Comparison of ENCODE assay signal across 18 cellular contexts in the genomic region with DNA sequence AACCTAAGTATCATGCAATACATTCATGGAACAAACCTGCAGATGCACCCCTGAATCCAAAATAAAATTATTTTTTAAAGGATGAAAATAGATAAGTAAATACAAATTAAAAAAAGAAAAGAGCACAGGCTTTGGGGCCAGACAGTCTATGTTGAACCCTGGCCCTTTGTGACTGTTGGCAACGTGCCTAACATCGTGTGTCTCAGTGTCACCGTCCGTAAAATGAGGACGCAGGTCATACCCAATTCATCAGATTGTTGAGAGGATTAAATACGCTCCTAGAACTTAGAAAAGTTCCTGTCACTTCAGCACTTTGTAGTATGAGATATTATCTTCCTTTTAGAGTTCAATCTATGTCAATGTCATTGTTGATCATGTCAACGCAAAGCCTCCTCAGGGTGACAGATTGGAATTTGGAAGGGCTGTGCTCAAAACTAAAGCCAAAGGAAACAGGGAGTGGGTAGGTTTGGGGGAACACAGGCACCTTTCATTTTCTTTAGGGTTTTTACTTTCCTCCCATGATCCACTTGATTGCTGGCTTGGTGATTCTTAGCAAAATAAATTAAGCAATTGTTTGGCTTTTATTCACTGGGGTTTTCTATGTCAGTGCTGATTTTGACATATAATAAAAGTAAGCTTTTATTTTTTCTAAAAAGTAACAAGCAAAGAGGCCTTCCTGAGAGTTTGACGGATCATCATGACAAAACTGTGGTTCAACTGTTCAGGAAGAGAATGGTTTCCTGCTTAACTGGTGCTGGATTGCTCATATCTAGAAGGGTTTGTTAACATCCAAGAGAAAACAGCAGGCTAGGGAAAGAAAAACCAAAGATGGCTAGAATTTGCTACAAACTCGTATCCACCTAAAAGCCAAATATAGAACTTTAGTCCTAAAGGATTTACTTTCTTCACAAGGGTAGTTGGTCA. TPM values are rescaled to one million over a fixed set of nuclear protein-coding genes. Genes with fewer than 3 reads are reported as not detected.
DNase-seq lines count a peak whose midpoint lies in the region; ATAC-seq and TF ChIP-seq lines count a peak whose summit lies in the region.
"Had no signal": no experiment of that assay in that cellular context is flagged by ENCODE, and none has a peak within 500 bp of the region (broad histone marks: within the 10 kb centered on the region; RNA-seq: fewer than 3 reads in every experiment).

No MANE protein-coding gene starts in this region.

- DNase-seq in IMR-90: peak; percentile 49
- DNase-seq in PC-3: peak; percentile 60
- no peak for DNase-seq in coronary artery (ENCODE audit: low spot score)
- peak; percentile 38 for DNase-seq in retina
- DNase-seq: endodermal cell; mammary epithelial cell; NCI-H524; nephron progenitor cell; OCI-M1; right cardiac atrium; stimulated activated CD4-positive, alpha-beta T cell treated with anti-CD3 and anti-CD28 coated beads, Interleukin-1b, Interleukin-23, amount 100 ng/mL, for 48 hours had no signal

- peaks cover 8% of the 10 kb centered on the region for H3K4me1 ChIP-seq in IMR-90 (ENCODE audit: control insufficient read depth, insufficient read depth, low read length)
- peaks cover 72% of the 10 kb centered on the region for H3K4me1 ChIP-seq in PC-3 (ENCODE audit: insufficient read depth, low read length)

- POLR2A ChIA-PET in IMR-90 (lab: Charles Lee; ENCODE audit: unreplicated experiment): no interaction called here
- POLR2A ChIA-PET in PC-3 (lab: Charles Lee; ENCODE audit: unreplicated experiment): no interaction called here

- no peak overlapping the region for H4K5ac ChIP-seq in IMR-90 (ENCODE audit: low read depth, low read length)

- H3F3A ChIP-seq in PC-3 (ENCODE audit: low read length, unreplicated experiment): peaks cover 34% of the 10 kb centered on the region

- H3K9me1 ChIP-seq in IMR-90 (ENCODE audit: insufficient read depth, low read length): peaks cover 8% of the 10 kb centered on the region

- no peak overlapping the region for H3K4ac ChIP-seq in IMR-90 (ENCODE audit: low read depth, low read length)

- no peak overlapping the region for H2AK5ac ChIP-seq in IMR-90 (ENCODE audit: low read depth, low read length)

- no peak for TF ChIP-seq RAD21 in IMR-90 (IDR thresholded peaks at IDR 0.05; ENCODE audit: low read length)

- H3K79me2 ChIP-seq in PC-3 (ENCODE audit: low read length): peaks cover 5% of the 10 kb centered on the region; the same call in 1 of the 2 replicates

- no peak overlapping the region for H2AFZ ChIP-seq in IMR-90 (replicated peaks; ENCODE audit: low read length, poor library complexity)
- H2AFZ ChIP-seq in PC-3 (ENCODE audit: low read length): no peak overlapping the region

- H3K79me1 ChIP-seq in IMR-90 (ENCODE audit: low read depth in 1 of 2, low read length in 2 of 2): peaks cover 5 to 13% of the 10 kb centered on the region in 2 experiments; a peak in 3 of 4 replicates

- H3K9me3 ChIP-seq in IMR-90 (ENCODE audit: control insufficient read depth, insufficient read depth, low read length) (no peaks in the 10 kb centered on the region), PC-3 (ENCODE audit: low read length) (peaks cover 14% of the 10 kb centered on the region)

- H4K8ac ChIP-seq in IMR-90 (ENCODE audit: low read depth in 2 of 2, low read length in 2 of 2): no peak overlapping the region

- no peaks in the 10 kb centered on the region for H3K36me3 ChIP-seq in IMR-90 (ENCODE audit: control insufficient read depth, insufficient read depth, low read length)
- peaks cover 9% of the 10 kb centered on the region; the same call in 1 of the 2 replicates for H3K36me3 ChIP-seq in PC-3 (ENCODE audit: low read depth, low read length)

- H4K20me1 ChIP-seq in IMR-90 (ENCODE audit: insufficient read depth, low read length) (no peaks in the 10 kb centered on the region), PC-3 (ENCODE audit: low read length) (no peaks in the 10 kb centered on the region)

- no peak overlapping the region for H2AK9ac ChIP-seq in IMR-90 (replicated peaks; ENCODE audit: low read depth, low read length, poor library complexity)

- no TSS peak for BruUV-seq in IMR-90 (replicated peaks; lab: Mats Ljungman, UMichigan)
- BruUV-seq in PC-3 (replicated peaks; lab: Mats Ljungman, UMichigan): no TSS peak

- dilution Hi-C loops in IMR-90 (cut with HindIII; ENCODE audit: low sequenced_read_pairs, unreplicated experiment): no loop called here

- H3K9ac ChIP-seq in IMR-90 (ENCODE audit: low read depth, low read length): no peak overlapping the region
- peak overlapping the region; percentile 87 for H3K9ac ChIP-seq in PC-3 (ENCODE audit: low read length)
- H3K9ac ChIP-seq: KMS-11 had no signal

- TF ChIP-seq CTCF in IMR-90 (conservative IDR thresholded peaks at IDR 0.05; ENCODE audit: low read depth, low read length): no peak
- no peak for TF ChIP-seq CTCF in PC-3 (conservative IDR thresholded peaks at IDR 0.05; ENCODE audit: low read depth, low read length)
- TF ChIP-seq CTCF in coronary artery (IDR thresholded peaks at IDR 0.05): no peak

- no peak overlapping the region for H2BK5ac ChIP-seq in IMR-90 (ENCODE audit: low read depth, low read length, poor library complexity, severe bottlenecking)

- H2BK15ac ChIP-seq in IMR-90 (ENCODE audit: low read depth, low read length): no peak overlapping the region

- H4K91ac ChIP-seq in IMR-90 (ENCODE audit: insufficient read depth, low read depth, low read length): no peak overlapping the region

- WGBS in IMR-90 (ENCODE audit: extremely low coverage in 2 of 2, insufficient read length in 1 of 2), 2 experiments: 40% methylated on average over 1 of the region's 9 CpGs; no CpG with 5 or more reads in 1 of the 2 experiments

- H3K27ac ChIP-seq in IMR-90 (ENCODE audit: insufficient read depth, low read length) (no peak overlapping the region), PC-3 (ENCODE audit: low read length) (peak overlapping the region; percentile 99), coronary artery (peak overlapping the region; percentile 36 to 79)
- H3K27ac ChIP-seq: KMS-11, SK-N-MC had no signal

- H3K27me3 ChIP-seq in IMR-90 (ENCODE audit: control insufficient read depth, insufficient read depth, low read length): no peaks in the 10 kb centered on the region
- H3K27me3 ChIP-seq in PC-3 (ENCODE audit: low read length): no peaks in the 10 kb centered on the region

- H2BK120ac ChIP-seq in IMR-90 (ENCODE audit: low read depth, low read length): no peak overlapping the region

- no peak overlapping the region for H3K14ac ChIP-seq in IMR-90 (replicated peaks; ENCODE audit: low read depth, low read length)

- H3K18ac ChIP-seq in IMR-90 (ENCODE audit: low read depth, low read length): no peak overlapping the region

- no peak overlapping the region for H3K4me2 ChIP-seq in IMR-90 (ENCODE audit: low read depth, low read length)
- H3K4me2 ChIP-seq in PC-3 (ENCODE audit: low read length): peak overlapping the region; percentile 21
- H3K4me2 ChIP-seq: KMS-11 had no signal

- intact Hi-C loops in IMR-90 (cut with micrococcal nuclease) (no loop called here), PC-3 (cut with micrococcal nuclease) (no loop called here)

- CTCF ChIA-PET in IMR-90 (lab: Yijun Ruan, JAX) (interaction anchor here (1.1 kb wide), 1 partner anchor 29 kb away, joined by 4 read pairs; no protein-coding TSS in a partner anchor), PC-3 (lab: Charles Lee) (no interaction called here)

- TF ChIP-seq POLR2A in IMR-90 (IDR thresholded peaks at IDR 0.05; ENCODE audit: low read depth, low read length): no peak

- H3K4me3 ChIP-seq in IMR-90 (ENCODE audit: insufficient read depth, low read depth, low read length) (no peak overlapping the region), PC-3 (ENCODE audit: low read length) (no peak overlapping the region), coronary artery (no peak overlapping the region)
- H3K4me3 ChIP-seq: SK-N-MC had no signal

- H3K23ac ChIP-seq in IMR-90 (ENCODE audit: low read depth, low read length): no peak overlapping the region

- H3K56ac ChIP-seq in IMR-90 (ENCODE audit: extremely low read depth, insufficient read depth, low read length): no peak overlapping the region

- ATAC-seq in IMR-90 (ENCODE audit: low read depth): no peak
- ATAC-seq in PC-3: no peak
- no peak for ATAC-seq in GM21723 (IDR thresholded peaks at IDR 0.05; ENCODE audit: unreplicated experiment)
- no peak for ATAC-seq in HG03095 (IDR thresholded peaks at IDR 0.05; ENCODE audit: unreplicated experiment)
- ATAC-seq in GM21528 (IDR thresholded peaks at IDR 0.05; ENCODE audit: low FRiP score, unreplicated experiment): no peak
- no peak for ATAC-seq in HG03108 (IDR thresholded peaks at IDR 0.05; ENCODE audit: unreplicated experiment)
- ATAC-seq: activated naive CD4-positive, alpha-beta T cell treated with anti-CD3 and anti-CD28 coated beads, Interleukin-2, amount 50 U/mL, for 72 hours had no signal

- in situ Hi-C loops in IMR-90 (cut with MboI; ENCODE audit: low sequenced_read_pairs): no loop called here

- H3K9me2 ChIP-seq in PC-3 (replicated peaks; ENCODE audit: low read length): no peaks in the 10 kb centered on the region

- no peak overlapping the region for H2BK20ac ChIP-seq in IMR-90 (ENCODE audit: low read depth, low read length)

TF ChIP-seq in IMR-90, 13 proteins besides CTCF, POLR2A, EP300 and RAD21 (continues in another document):
- TF ChIP-seq BHLHE40 (IDR thresholded peaks at IDR 0.05; ENCODE audit: low read depth, low read length): no peak
- TF ChIP-seq MXI1 (IDR thresholded peaks at IDR 0.05; ENCODE audit: borderline replicate concordance, low read depth, low read length): no peak
- TF ChIP-seq SMC3 (IDR thresholded peaks at IDR 0.05; ENCODE audit: low read depth, low read length): no peak
- no peak for TF ChIP-seq MAZ (IDR thresholded peaks at IDR 0.05; ENCODE audit: borderline replicate concordance, low read depth, low read length)
- TF ChIP-seq NFE2L2 (IDR thresholded peaks at IDR 0.05; ENCODE audit: low read depth, low read length): no peak
- TF ChIP-seq RFX5 (IDR thresholded peaks at IDR 0.05; ENCODE audit: low read depth, low read length): no peak
- no peak for TF ChIP-seq CHD1 (IDR thresholded peaks at IDR 0.05; ENCODE audit: low read depth, low read length)
- no peak for TF ChIP-seq FOS (IDR thresholded peaks at IDR 0.05; ENCODE audit: low read depth, low read length)
- TF ChIP-seq CEBPB (IDR thresholded peaks at IDR 0.05; ENCODE audit: low read depth, low read length): no peak

RNA-seq across cellular contexts. Expression of a gene that starts 21.5 kb away (rescaled TPM):
- total RNA-seq in IMR-90 (2012; rRNA removed) (6.1 TPM in 2 replicates), PC-3 (2014; rRNA removed) (78.7 and 133 TPM in 2 replicates)
- 7.0 and 9.1 TPM in 2 replicates for polyA plus RNA-seq in IMR-90 (2012; rRNA removed)
- polyA plus RNA-seq in IMR-90 (2012; cell fraction: cytosol; rRNA removed): 2.8 and 2.9 TPM in 2 replicates
- 1.4 and 6.8 TPM in 2 replicates for polyA plus RNA-seq in IMR-90 (2012; cell fraction: nucleus; rRNA removed; ENCODE audit: low replicate concordance)

RNA-seq across cellular contexts. Expression of a gene that starts 55.0 kb away (rescaled TPM):
- total RNA-seq in IMR-90 (2012; rRNA removed) (37.2 and 47.1 TPM in 2 replicates), PC-3 (2014; rRNA removed) (92.2 and 114 TPM in 2 replicates)
- polyA plus RNA-seq in IMR-90 (2012; rRNA removed): 42.6 and 43.7 TPM in 2 replicates
- 45.5 and 55.1 TPM in 2 replicates for polyA plus RNA-seq in IMR-90 (2012; cell fraction: cytosol; rRNA removed)
- polyA plus RNA-seq in IMR-90 (2012; cell fraction: nucleus; rRNA removed; ENCODE audit: low replicate concordance): 42.3 and 49.2 TPM in 2 replicates

Comparison
In these comparisons a context has a peak if more than half of its experiments do, and no peak if none do; other contexts are left out.
1. RNA of a gene that starts 21.5 kb away (total RNA-seq): 78.7 to 133 TPM in PC-3; 6.1 TPM in IMR-90; every median in the first group is over 10 times any median in the second.